ENCODE assay signal across 15 cellular contexts in the genomic region with DNA sequence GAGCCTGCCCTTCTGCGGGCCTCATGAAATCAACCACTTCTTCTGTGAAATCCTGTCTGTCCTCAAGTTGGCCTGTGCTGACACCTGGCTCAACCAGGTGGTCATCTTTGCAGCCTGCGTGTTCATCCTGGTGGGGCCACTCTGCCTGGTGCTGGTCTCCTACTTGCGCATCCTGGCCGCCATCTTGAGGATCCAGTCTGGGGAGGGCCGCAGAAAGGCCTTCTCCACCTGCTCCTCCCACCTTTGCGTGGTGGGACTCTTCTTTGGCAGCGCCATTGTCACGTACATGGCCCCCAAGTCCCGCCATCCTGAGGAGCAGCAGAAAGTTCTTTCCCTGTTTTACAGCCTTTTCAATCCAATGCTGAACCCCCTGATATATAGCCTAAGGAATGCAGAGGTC. TPM values are rescaled to one million over a fixed set of nuclear protein-coding genes. Genes with fewer than 3 reads are reported as not detected.
"Had no signal": no experiment of that assay in that cellular context is flagged by ENCODE, and none has a peak within 500 bp of the region (broad histone marks: within the 10 kb centered on the region; RNA-seq: fewer than 3 reads in every experiment).

No MANE protein-coding gene starts in this region.

RNA-seq across cellular contexts. Expression of a gene that starts 6.6 kb away (rescaled TPM):
- total RNA-seq: activated B cell treated with CpG ODN at 0.5 μM for 24 hours; activated CD4-positive, alpha-beta memory T cell treated with anti-CD3 and anti-CD28 coated beads for 36 hours; activated CD4-positive, alpha-beta memory T cell treated with anti-CD3 and anti-CD28 coated beads, Interleukin-2, amount 10 ng/mL, durations not matched to agents 7 days and 5 days; activated CD4-positive, alpha-beta T cell treated with anti-CD3 and anti-CD28 coated beads for 36 hours; activated CD4-positive, alpha-beta T cell treated with anti-CD3 and anti-CD28 coated beads, Interleukin-2, amount 10 ng/mL, durations not matched to agents 24 days and 14 days; activated CD4-positive, alpha-beta T cell treated with anti-CD3 and anti-CD28 coated beads, Interleukin-2, amount 10 ng/mL, durations not matched to agents 7 days and 5 days; activated CD8-positive, alpha-beta memory T cell treated with anti-CD3 and anti-CD28 coated beads for 36 hours; activated CD8-positive, alpha-beta memory T cell treated with anti-CD3 and anti-CD28 coated beads, Interleukin-2, amount 10 ng/mL, durations not matched to agents 7 days and 5 days; activated CD8-positive, alpha-beta T cell treated with anti-CD3 and anti-CD28 coated beads for 36 hours; activated CD8-positive, alpha-beta T cell treated with anti-CD3 and anti-CD28 coated beads, Interleukin-2, amount 10 ng/mL, durations not matched to agents 7 days and 5 days; T-cell; T-helper 1 cell treated with Interleukin-12 subunit alpha and Interleukin-12 subunit beta and Interleukin-4 antibody, amounts not matched to agents 30 ng/mL and 1 ng/mL, for 36 hours; T-helper 17 cell; T-helper 2 cell treated with Interferon-gamma antibody and Interleukin-4, amounts not matched to agents 100 ng/mL and 5 ng/mL, for 36 hours; WTC11 had no signal

RNA-seq across cellular contexts. Expression of a gene that starts 20.2 kb away (rescaled TPM):
- total RNA-seq: activated B cell treated with CpG ODN at 0.5 μM for 24 hours; activated CD4-positive, alpha-beta memory T cell treated with anti-CD3 and anti-CD28 coated beads for 36 hours; activated CD4-positive, alpha-beta memory T cell treated with anti-CD3 and anti-CD28 coated beads, Interleukin-2, amount 10 ng/mL, durations not matched to agents 7 days and 5 days; activated CD4-positive, alpha-beta T cell treated with anti-CD3 and anti-CD28 coated beads for 36 hours; activated CD4-positive, alpha-beta T cell treated with anti-CD3 and anti-CD28 coated beads, Interleukin-2, amount 10 ng/mL, durations not matched to agents 24 days and 14 days; activated CD4-positive, alpha-beta T cell treated with anti-CD3 and anti-CD28 coated beads, Interleukin-2, amount 10 ng/mL, durations not matched to agents 7 days and 5 days; activated CD8-positive, alpha-beta memory T cell treated with anti-CD3 and anti-CD28 coated beads for 36 hours; activated CD8-positive, alpha-beta memory T cell treated with anti-CD3 and anti-CD28 coated beads, Interleukin-2, amount 10 ng/mL, durations not matched to agents 7 days and 5 days; activated CD8-positive, alpha-beta T cell treated with anti-CD3 and anti-CD28 coated beads for 36 hours; activated CD8-positive, alpha-beta T cell treated with anti-CD3 and anti-CD28 coated beads, Interleukin-2, amount 10 ng/mL, durations not matched to agents 7 days and 5 days; T-cell; T-helper 1 cell treated with Interleukin-12 subunit alpha and Interleukin-12 subunit beta and Interleukin-4 antibody, amounts not matched to agents 30 ng/mL and 1 ng/mL, for 36 hours; T-helper 17 cell; T-helper 2 cell treated with Interferon-gamma antibody and Interleukin-4, amounts not matched to agents 100 ng/mL and 5 ng/mL, for 36 hours; WTC11 had no signal

RNA-seq across cellular contexts. Expression of a gene that starts 43.5 kb away (rescaled TPM):
- total RNA-seq: activated B cell treated with CpG ODN at 0.5 μM for 24 hours; activated CD4-positive, alpha-beta memory T cell treated with anti-CD3 and anti-CD28 coated beads for 36 hours; activated CD4-positive, alpha-beta memory T cell treated with anti-CD3 and anti-CD28 coated beads, Interleukin-2, amount 10 ng/mL, durations not matched to agents 7 days and 5 days; activated CD4-positive, alpha-beta T cell treated with anti-CD3 and anti-CD28 coated beads for 36 hours; activated CD4-positive, alpha-beta T cell treated with anti-CD3 and anti-CD28 coated beads, Interleukin-2, amount 10 ng/mL, durations not matched to agents 24 days and 14 days; activated CD4-positive, alpha-beta T cell treated with anti-CD3 and anti-CD28 coated beads, Interleukin-2, amount 10 ng/mL, durations not matched to agents 7 days and 5 days; activated CD8-positive, alpha-beta memory T cell treated with anti-CD3 and anti-CD28 coated beads for 36 hours; activated CD8-positive, alpha-beta memory T cell treated with anti-CD3 and anti-CD28 coated beads, Interleukin-2, amount 10 ng/mL, durations not matched to agents 7 days and 5 days; activated CD8-positive, alpha-beta T cell treated with anti-CD3 and anti-CD28 coated beads for 36 hours; activated CD8-positive, alpha-beta T cell treated with anti-CD3 and anti-CD28 coated beads, Interleukin-2, amount 10 ng/mL, durations not matched to agents 7 days and 5 days; T-cell; T-helper 1 cell treated with Interleukin-12 subunit alpha and Interleukin-12 subunit beta and Interleukin-4 antibody, amounts not matched to agents 30 ng/mL and 1 ng/mL, for 36 hours; T-helper 17 cell; T-helper 2 cell treated with Interferon-gamma antibody and Interleukin-4, amounts not matched to agents 100 ng/mL and 5 ng/mL, for 36 hours; WTC11 had no signal

RNA-seq across cellular contexts. Expression of a gene that starts 53.7 kb away (rescaled TPM):
- total RNA-seq: activated B cell treated with CpG ODN at 0.5 μM for 24 hours had no signal

RNA-seq across cellular contexts. Expression of a gene that starts 60.0 kb away (rescaled TPM):
- total RNA-seq: activated B cell treated with CpG ODN at 0.5 μM for 24 hours; activated CD4-positive, alpha-beta memory T cell treated with anti-CD3 and anti-CD28 coated beads for 36 hours; activated CD4-positive, alpha-beta memory T cell treated with anti-CD3 and anti-CD28 coated beads, Interleukin-2, amount 10 ng/mL, durations not matched to agents 7 days and 5 days; activated CD4-positive, alpha-beta T cell treated with anti-CD3 and anti-CD28 coated beads for 36 hours; activated CD4-positive, alpha-beta T cell treated with anti-CD3 and anti-CD28 coated beads, Interleukin-2, amount 10 ng/mL, durations not matched to agents 24 days and 14 days; activated CD4-positive, alpha-beta T cell treated with anti-CD3 and anti-CD28 coated beads, Interleukin-2, amount 10 ng/mL, durations not matched to agents 7 days and 5 days; activated CD8-positive, alpha-beta memory T cell treated with anti-CD3 and anti-CD28 coated beads for 36 hours; activated CD8-positive, alpha-beta memory T cell treated with anti-CD3 and anti-CD28 coated beads, Interleukin-2, amount 10 ng/mL, durations not matched to agents 7 days and 5 days; activated CD8-positive, alpha-beta T cell treated with anti-CD3 and anti-CD28 coated beads for 36 hours; activated CD8-positive, alpha-beta T cell treated with anti-CD3 and anti-CD28 coated beads, Interleukin-2, amount 10 ng/mL, durations not matched to agents 7 days and 5 days; T-cell; T-helper 1 cell treated with Interleukin-12 subunit alpha and Interleukin-12 subunit beta and Interleukin-4 antibody, amounts not matched to agents 30 ng/mL and 1 ng/mL, for 36 hours; T-helper 17 cell; T-helper 2 cell treated with Interferon-gamma antibody and Interleukin-4, amounts not matched to agents 100 ng/mL and 5 ng/mL, for 36 hours; WTC11 had no signal
